ENCODE assay signal across 8 cellular contexts in the genomic region with DNA sequence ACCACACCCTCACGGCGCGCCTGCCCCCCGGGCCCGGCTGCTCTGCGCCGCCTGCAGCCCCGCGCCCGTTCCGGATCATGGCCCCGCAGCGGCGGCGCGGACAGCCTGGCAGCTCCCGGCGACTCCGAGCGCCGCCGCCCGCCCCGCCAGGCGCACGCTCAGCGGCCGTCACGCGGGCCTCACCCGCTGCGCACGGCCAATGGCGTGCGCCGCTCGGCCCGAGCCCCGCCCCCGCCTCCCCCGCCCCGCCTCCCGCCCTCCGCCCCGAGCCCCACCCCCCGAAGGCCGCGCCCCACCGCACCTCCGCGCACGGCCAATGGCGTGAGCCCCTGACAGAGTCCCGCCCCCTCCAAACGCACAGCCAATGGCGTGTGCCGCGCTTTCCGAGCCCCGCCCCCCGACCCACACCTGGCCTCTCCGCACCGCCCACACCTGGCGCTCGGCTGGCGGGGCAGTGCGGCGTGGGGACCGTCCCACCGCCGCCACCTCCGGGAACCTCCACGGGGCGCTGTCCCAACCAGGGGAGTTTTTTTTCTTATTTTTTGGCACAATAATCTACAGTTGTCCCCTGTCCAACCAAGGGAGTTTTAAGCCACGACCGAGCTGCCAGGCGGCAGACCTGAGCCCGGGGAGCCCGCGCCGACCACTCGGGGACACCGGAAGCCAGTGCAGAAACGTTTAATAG. TPM values are rescaled to one million over a fixed set of nuclear protein-coding genes. Genes with fewer than 3 reads are reported as not detected.
A peak's percentile ranks its signal among the peaks of the same experiment; 100 is the strongest.
DNase-seq lines count a peak whose midpoint lies in the region; TF ChIP-seq lines count a peak whose summit lies in the region.

PCYT2 (minus strand) TSS at position 123 of the 685 bp plus-strand sequence; CDS start at position 79, 44 bp downstream.

- H3K27me3 ChIP-seq in osteoblast (ENCODE audit: insufficient read depth, low read length) (no peaks in the 10 kb centered on the region), testis (no peaks in the 10 kb centered on the region)

- POLR2A ChIA-PET in HEK293T (lab: Yijun Ruan, JAX): interaction anchor here (1.0 to 2.3 kb wide), 2 partner anchors 13 to 25 kb away, joined by 3 to 8 read pairs; partner anchors contain the start of gene PYCR1

- H3K36me3 ChIP-seq in osteoblast (ENCODE audit: insufficient read depth, low read length): peaks cover 47% of the 10 kb centered on the region
- no peaks in the 10 kb centered on the region for H3K36me3 ChIP-seq in testis (ENCODE audit: low read depth, missing control alignments)

- peak within 1 kb of the TSS; percentile 81 for H3K4me3 Mint-ChIP-seq in activated naive CD4-positive, alpha-beta T cell treated with anti-CD3 and anti-CD28 coated beads, Interleukin-2, amount 50 U/mL, for 24 hours

- H3K9me3 ChIP-seq in osteoblast (ENCODE audit: low read depth, low read length) (no peaks in the 10 kb centered on the region), testis (no peaks in the 10 kb centered on the region)

- TF ChIP-seq CTCF in osteoblast (IDR thresholded peaks at IDR 0.05; ENCODE audit: extremely low read depth, low read depth, low read length) (no peak), testis (IDR thresholded peaks at IDR 0.05) (no peak)

- H3K36me3 Mint-ChIP-seq in activated naive CD4-positive, alpha-beta T cell treated with anti-CD3 and anti-CD28 coated beads, Interleukin-2, amount 50 U/mL, for 24 hours: peaks cover 7% of the 10 kb centered on the region

- no peak within 1 kb of the TSS for H3K27ac Mint-ChIP-seq in activated naive CD4-positive, alpha-beta T cell treated with anti-CD3 and anti-CD28 coated beads, Interleukin-2, amount 50 U/mL, for 24 hours

- WGBS in testis, 2 donors: 5 to 10% methylated on average over 16 to 50 of the region's 84 CpGs

- in situ Hi-C loops in G401 (cut with HindIII; ENCODE audit: low sequenced_read_pairs): no loop called here

- H3K79me2 ChIP-seq in osteoblast (ENCODE audit: insufficient read depth, low read length): peaks cover 34% of the 10 kb centered on the region

- H3K4me3 ChIP-seq in osteoblast (ENCODE audit: insufficient read depth, low read length) (peak within 1 kb of the TSS; percentile 82), testis (peak within 1 kb of the TSS; percentile 68 to 76)

- intact Hi-C loops in testis (cut with DNase I; ENCODE audit: low total_unique reads): no loop called here

- H3K4me1 ChIP-seq in osteoblast (ENCODE audit: insufficient read depth, low read length) (peaks cover 9% of the 10 kb centered on the region), testis (peaks cover 11% of the 10 kb centered on the region)

- peak within 1 kb of the TSS; percentile 2 for H2AFZ ChIP-seq in osteoblast (ENCODE audit: low read length)

- H3K4me1 Mint-ChIP-seq in activated naive CD4-positive, alpha-beta T cell treated with anti-CD3 and anti-CD28 coated beads, Interleukin-2, amount 50 U/mL, for 24 hours: peaks cover 13% of the 10 kb centered on the region

- peak within 1 kb of the TSS; percentile 79 for H3K4me2 ChIP-seq in osteoblast (ENCODE audit: insufficient read depth, low read length)

- peaks cover 35% of the 10 kb centered on the region for H4K20me1 ChIP-seq in osteoblast (ENCODE audit: insufficient read depth, low read length)

- no peaks in the 10 kb centered on the region for H3K27me3 Mint-ChIP-seq in activated naive CD4-positive, alpha-beta T cell treated with anti-CD3 and anti-CD28 coated beads, Interleukin-2, amount 50 U/mL, for 24 hours

- H3K27ac ChIP-seq in osteoblast (ENCODE audit: low read depth, low read length): no peak within 1 kb of the TSS
- H3K27ac ChIP-seq in testis: peak within 1 kb of the TSS; percentile 11 to 50

- DNase-seq in G401 (ENCODE audit: low spot score) (peak; percentile 93), HEK293T (ENCODE audit: extremely low spot score) (peak; percentile 99), NCI-H1092 (lab: John Stamatoyannopoulos, UW) (peak; percentile 86), SKM-1 (lab: John Stamatoyannopoulos, UW; ENCODE audit: unreplicated experiment) (peak; percentile 63), glomerular endothelial cell (ENCODE audit: extremely low read depth, low read depth, low spot score) (no peak), osteoblast (ENCODE audit: insufficient read length, low spot score, missing footprints) (peak; percentile 100), testis (peak; percentile 94)

- CTCF ChIA-PET in HEK293T (lab: Yijun Ruan, JAX): no interaction called here

- no peak for TF ChIP-seq POLR2A in testis (IDR thresholded peaks at IDR 0.05)

- H3K9me3 Mint-ChIP-seq in activated naive CD4-positive, alpha-beta T cell treated with anti-CD3 and anti-CD28 coated beads, Interleukin-2, amount 50 U/mL, for 24 hours: no peaks in the 10 kb centered on the region

TF ChIP-seq in HEK293T, 16 proteins besides CTCF, POLR2A, EP300 and RAD21:
- no peak for TF ChIP-seq LEF1 (IDR thresholded peaks at IDR 0.05; ENCODE audit: borderline replicate concordance)
- TF ChIP-seq ARNT (IDR thresholded peaks at IDR 0.05): 0 out of 2 replicates have a peak, but pooled peaks have one; percentile 42
- no peak for TF ChIP-seq HDGF (IDR thresholded peaks at IDR 0.05; ENCODE audit: borderline replicate concordance)

RNA-seq across cellular contexts. Expression of gene PCYT2, which starts in this region (rescaled TPM):
- total RNA-seq in G401 (2014; rRNA removed; shearing (Covaris generic)): 41.8 and 60.0 TPM in 2 replicates
- total RNA-seq in glomerular endothelial cell (36.6 and 62.9 TPM in 2 replicates), osteoblast (61.6 and 67.0 TPM in 2 replicates), testis (100 to 1,000 TPM; 171 to 438 TPM)
- polyA plus RNA-seq in testis (ENCODE audit: insufficient read depth, low read depth, low replicate concordance): 488 TPM
